In genomic region chr2:99490088-99491065, GRCh38 we compare ENCODE assay signal across 8 cellular contexts. TPM values are rescaled to one million over a fixed set of nuclear protein-coding genes. Genes with fewer than 3 reads are reported as not detected.
DNase-seq lines count a peak whose midpoint lies in the region; ATAC-seq and TF ChIP-seq lines count a peak whose summit lies in the region.

No MANE protein-coding gene starts in this region.

- TF ChIP-seq POLR2A in tibial nerve (IDR thresholded peaks at IDR 0.05), result peak in 1 of 2 donors; percentile 24

- H3K27me3 ChIP-seq in parathyroid adenoma (ENCODE audit: control insufficient read depth, insufficient read depth, low read length) (no peaks in the 10 kb centered on the region), tibial nerve (no peaks in the 10 kb centered on the region)

- TF ChIP-seq CTCF in GM12873 (IDR thresholded peaks at IDR 0.05; ENCODE audit: insufficient read depth, low read depth, low read length, missing control alignments) (peak; percentile 68), parathyroid adenoma (IDR thresholded peaks at IDR 0.05) (peak; percentile 88), tibial nerve (IDR thresholded peaks at IDR 0.05) (peak; percentile 57 to 99 (median 89))

- WGBS in adipose tissue, 3 donors, result 1 to 2% (median 2%) methylated on average over 39 to 81 of the region's 81 CpGs
- WGBS in tibial nerve, 2 donors, result 2 to 3% methylated on average over 19 to 54 of the region's 81 CpGs

- peak in 1 of 2 donors; percentile 76 for TF ChIP-seq EP300 in tibial nerve (IDR thresholded peaks at IDR 0.05)

- peak overlapping the region; percentile 56 for H3K4me2 ChIP-seq in parathyroid adenoma (ENCODE audit: low read length)

- peak; percentile 87 for ATAC-seq in HG02798 (IDR thresholded peaks at IDR 0.05; ENCODE audit: poor library complexity, unreplicated experiment)

- intact Hi-C loops in cardiac septum (cut with DNase I), result loop anchor here (1.0 to 2.0 kb wide), 2 partner anchors 153 to 310 kb away; partner anchors contain the start of genes EIF5B, MITD1 and MRPL30

- H2AFZ ChIP-seq in parathyroid adenoma, result peak overlapping the region; percentile 100

- DNase-seq in NCI-H1417 (lab: John Stamatoyannopoulos, UW) (peak; percentile 95 to 98 (median 96)), SW 1271 (lab: John Stamatoyannopoulos, UW) (peak; percentile 77 to 92), cardiac septum (ENCODE audit: low spot score) (peak; percentile 96), tibial nerve (ENCODE audit: low spot score in 2 of 2) (peak; percentile 77 to 79)

- peak overlapping the region; percentile 96 for H3K27ac ChIP-seq in adipose tissue (ENCODE audit: low read depth, low read length)
- peak overlapping the region; percentile 87 for H3K27ac ChIP-seq in parathyroid adenoma
- peak overlapping the region; percentile 94 to 99 (median 96) for H3K27ac ChIP-seq in tibial nerve

- H3K36me3 ChIP-seq in parathyroid adenoma (ENCODE audit: control insufficient read depth, insufficient read depth, low read length) (no peaks in the 10 kb centered on the region), tibial nerve (no peaks in the 10 kb centered on the region)

- H3K9ac ChIP-seq in parathyroid adenoma, result no peak overlapping the region

- H3K9me3 ChIP-seq in parathyroid adenoma (ENCODE audit: control insufficient read depth, low read length), result no peaks in the 10 kb centered on the region
- H3K9me3 ChIP-seq in tibial nerve, result no peaks in the 10 kb centered on the region

- peaks cover 26% of the 10 kb centered on the region for H3K79me2 ChIP-seq in parathyroid adenoma

- peaks cover 11% of the 10 kb centered on the region for H3K4me1 ChIP-seq in parathyroid adenoma
- H3K4me1 ChIP-seq in tibial nerve, result peaks cover 0 to 31% (median 9%) of the 10 kb centered on the region in 4 donors

- H3K4me3 ChIP-seq in parathyroid adenoma (ENCODE audit: low read depth, low read length), result peak overlapping the region; percentile 60
- H3K4me3 ChIP-seq in tibial nerve, result peak overlapping the region; percentile 86 to 100 (median 94)

RNA-seq across cellular contexts. Expression of gene REV1, which starts 0.6 kb away (rescaled TPM):
- 10 to 100 TPM in 2 of 3 donors, 1 to 10 TPM in 1; 5.9 to 18.5 (median 11.8) TPM for polyA plus RNA-seq in adipose tissue
- total RNA-seq in cardiac septum (34.1 TPM), tibial nerve (10 to 100 TPM; 38.2 to 93.5 (median 64.6) TPM)

Comparison
In these comparisons a context has a peak if more than half of its experiments do, and no peak if none do; other contexts are left out.
1. Peak in every context shown above with its lines: DNase-seq, ATAC-seq, H3K4me3 ChIP-seq and H3K27ac ChIP-seq.